ENCODE assay signal across 10 cellular contexts in genomic region chr19:38718747-38719543, GRCh38. TPM values are rescaled to one million over a fixed set of nuclear protein-coding genes. Genes with fewer than 3 reads are reported as not detected.
DNase-seq lines count a peak whose midpoint lies in the region; ATAC-seq lines count a peak whose summit lies in the region.
"Had no signal": no experiment of that assay in that cellular context is flagged by ENCODE, and none has a peak within 500 bp of the region (broad histone marks: within the 10 kb centered on the region; RNA-seq: fewer than 3 reads in every experiment).

No MANE protein-coding gene starts in this region.

- no peaks in the 10 kb centered on the region for H3K4me1 ChIP-seq in rectal smooth muscle tissue (ENCODE audit: control insufficient read depth, insufficient read depth, low read length)

- H3K27ac Mint-ChIP-seq in T-helper 17 cell, result no peak overlapping the region
- H3K27ac Mint-ChIP-seq: dendritic cell treated with granulocyte-macrophage colony-stimulating factor and Interleukin-4, amounts not matched to agents 40 ng/mL and 50 ng/mL, for 4 days had no signal

- H3K27me3 Mint-ChIP-seq in T-helper 17 cell, result no peaks in the 10 kb centered on the region
- H3K27me3 Mint-ChIP-seq: dendritic cell treated with granulocyte-macrophage colony-stimulating factor and Interleukin-4, amounts not matched to agents 40 ng/mL and 50 ng/mL, for 4 days had no signal

- no peak overlapping the region for H3K4me3 Mint-ChIP-seq in T-helper 17 cell
- H3K4me3 Mint-ChIP-seq: dendritic cell treated with granulocyte-macrophage colony-stimulating factor and Interleukin-4, amounts not matched to agents 40 ng/mL and 50 ng/mL, for 4 days had no signal

- no peaks in the 10 kb centered on the region for H3K9me3 ChIP-seq in T-helper 17 cell (ENCODE audit: control insufficient read depth, low read length, poor library complexity, severe bottlenecking)

- H3K27me3 ChIP-seq in rectal smooth muscle tissue (ENCODE audit: control insufficient read depth, insufficient read depth, low read length), result no peaks in the 10 kb centered on the region

- intact Hi-C loops in cardiac septum (cut with DNase I), result loop anchor here (2.0 kb wide), 2 partner anchors 60 to 70 kb away; no protein-coding TSS in a partner anchor

- H3K4me1 Mint-ChIP-seq in T-helper 17 cell, result no peaks in the 10 kb centered on the region

- H3K9ac ChIP-seq in rectal smooth muscle tissue (ENCODE audit: low read length), result no peak overlapping the region

- no peak overlapping the region for H3K4me3 ChIP-seq in rectal smooth muscle tissue (ENCODE audit: low read length)

- DNase-seq in ELF-1 (ENCODE audit: low read depth, low spot score) (peak; percentile 79), amniotic epithelial cell (ENCODE audit: low read depth) (peak; percentile 63), cardiac septum (ENCODE audit: low spot score) (peak; percentile 88), T-helper 17 cell (no peak), NCI-H510A treated with DMSO at 0.1 percent for 48 hours (lab: John Stamatoyannopoulos, UW) (no peak)
- DNase-seq: NCI-H1436 treated with DMSO at 0.1 percent for 48 hours had no signal

- peaks cover 71% of the 10 kb centered on the region for H3K36me3 ChIP-seq in rectal smooth muscle tissue (ENCODE audit: control insufficient read depth, insufficient read depth, low read length)

- H3K27ac ChIP-seq in rectal smooth muscle tissue (ENCODE audit: low read depth, low read length), result peak overlapping the region; percentile 50

- H3K36me3 Mint-ChIP-seq in T-helper 17 cell (ENCODE audit: low read depth), result peaks cover 5% of the 10 kb centered on the region

- ATAC-seq in T-helper 17 cell (no peak), HG03571 (IDR thresholded peaks at IDR 0.05; ENCODE audit: unreplicated experiment) (no peak), GM21360 (IDR thresholded peaks at IDR 0.05; ENCODE audit: unreplicated experiment) (no peak)

RNA-seq across cellular contexts. Expression of gene CAPN12, which starts 25.3 kb away (rescaled TPM):
- total RNA-seq in cardiac septum (1.7 TPM), T-helper 17 cell (1 to 10 TPM; 6.8 to 9.0 TPM)

RNA-seq across cellular contexts. Expression of gene LGALS7, which starts 54.4 kb away (rescaled TPM):
- not detected for total RNA-seq in cardiac septum
- not detected for total RNA-seq in T-helper 17 cell

Comparison
In these comparisons a context has a peak if more than half of its experiments do, and no peak if none do; other contexts are left out.
1. DNase-seq: peak in ELF-1 (single experiment), amniotic epithelial cell (single experiment) and cardiac septum (single experiment); none in T-helper 17 cell (0 of 3) and NCI-H510A treated with DMSO at 0.1 percent for 48 hours (single experiment).